8 cellular contexts compared by ENCODE assay signal in the genomic region with DNA sequence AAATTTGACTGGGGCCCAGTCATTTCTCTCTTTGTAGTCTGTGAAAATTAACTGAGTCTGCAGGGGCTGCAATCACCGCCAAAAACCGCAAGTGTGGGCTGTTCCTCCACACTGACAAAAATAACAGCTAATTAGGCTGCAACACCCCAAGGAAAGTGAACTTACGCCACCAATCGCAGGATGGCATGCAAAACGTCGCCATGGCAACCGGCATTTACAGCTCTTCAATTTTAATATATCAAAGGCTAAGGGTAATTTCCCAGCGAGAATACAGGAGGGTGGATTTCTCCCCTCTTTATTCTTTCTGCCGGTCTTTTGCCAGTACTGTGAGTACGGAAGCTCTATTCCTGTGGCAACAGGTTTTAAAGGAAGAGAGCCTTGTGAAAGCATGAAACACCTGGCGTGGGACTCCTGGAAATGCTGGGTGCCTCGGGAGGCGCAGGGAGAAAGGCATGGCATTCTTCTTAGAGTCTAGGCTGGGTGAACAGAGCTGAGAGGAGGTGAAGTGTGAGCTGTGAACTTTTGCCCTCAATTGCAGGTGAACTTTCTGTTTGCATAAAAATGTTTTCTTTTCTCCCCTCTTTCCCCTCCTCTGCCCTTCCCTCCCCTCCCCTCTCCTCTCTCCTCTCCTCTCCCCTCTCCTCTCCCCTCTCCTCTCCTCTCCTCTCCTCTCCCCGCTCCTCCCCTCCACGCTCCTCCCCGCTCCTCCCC.
DNase-seq lines count a peak whose midpoint lies in the region; ATAC-seq and TF ChIP-seq lines count a peak whose summit lies in the region.

No MANE protein-coding gene starts in this region.

- no peaks in the 10 kb centered on the region for H3K9me3 Mint-ChIP-seq in mesothelial cell of epicardium
- H3K9me3 Mint-ChIP-seq in stimulated activated effector memory CD8-positive, alpha-beta T cell treated with anti-CD3 and anti-CD28 coated beads, Interleukin-12 subunit alpha, Interleukin-12 subunit beta, amount 100 ng/mL, for 72 hours, result no peaks in the 10 kb centered on the region

- ATAC-seq in GM19467 (IDR thresholded peaks at IDR 0.05; ENCODE audit: unreplicated experiment) (peak; percentile 76), HG03565 (IDR thresholded peaks at IDR 0.05; ENCODE audit: unreplicated experiment) (peak; percentile 60), RWPE2 (ENCODE audit: low read depth) (peak; percentile 65)
- ATAC-seq in stimulated activated effector memory CD8-positive, alpha-beta T cell treated with anti-CD3 and anti-CD28 coated beads, Interleukin-12 subunit alpha, Interleukin-12 subunit beta, amount 100 ng/mL, for 72 hours, result peak; percentile 93

- H3K4me3 Mint-ChIP-seq in mesothelial cell of epicardium, result no peak overlapping the region
- H3K4me3 Mint-ChIP-seq in stimulated activated effector memory CD8-positive, alpha-beta T cell treated with anti-CD3 and anti-CD28 coated beads, Interleukin-12 subunit alpha, Interleukin-12 subunit beta, amount 100 ng/mL, for 72 hours, result peak overlapping the region; percentile 74

- peak overlapping the region; percentile 21 for H3K27ac Mint-ChIP-seq in mesothelial cell of epicardium
- H3K27ac Mint-ChIP-seq in stimulated activated effector memory CD8-positive, alpha-beta T cell treated with anti-CD3 and anti-CD28 coated beads, Interleukin-12 subunit alpha, Interleukin-12 subunit beta, amount 100 ng/mL, for 72 hours, result peak overlapping the region; percentile 84

- no peaks in the 10 kb centered on the region for H3K36me3 ChIP-seq in RWPE2 (ENCODE audit: low read depth)

- TF ChIP-seq CTCF in RWPE2 (IDR thresholded peaks at IDR 0.05; ENCODE audit: poor library complexity, severe bottlenecking), result no peak
- TF ChIP-seq CTCF in mesothelial cell of epicardium (IDR thresholded peaks at IDR 0.05; ENCODE audit: unreplicated experiment), result no peak

- no peaks in the 10 kb centered on the region for H3K36me3 Mint-ChIP-seq in mesothelial cell of epicardium
- H3K36me3 Mint-ChIP-seq in stimulated activated effector memory CD8-positive, alpha-beta T cell treated with anti-CD3 and anti-CD28 coated beads, Interleukin-12 subunit alpha, Interleukin-12 subunit beta, amount 100 ng/mL, for 72 hours, result peaks cover 5% of the 10 kb centered on the region

- H3K9me3 ChIP-seq in RWPE2 (ENCODE audit: severe bottlenecking), result no peaks in the 10 kb centered on the region

- no peak overlapping the region for H3K4me3 ChIP-seq in RWPE2 (ENCODE audit: severe bottlenecking)

- peaks cover 11% of the 10 kb centered on the region for H3K27me3 ChIP-seq in RWPE2 (ENCODE audit: insufficient read depth, poor library complexity, severe bottlenecking)

- DNase-seq in CD1c-positive myeloid dendritic cell (ENCODE audit: extremely low spot score), result peak; percentile 88
- DNase-seq in RWPE2 (ENCODE audit: low spot score), result no peak
- peak; percentile 40 to 54 (median 50) for DNase-seq in activated naive CD4-positive, alpha-beta T cell (lab: John Stamatoyannopoulos, UW)
- no peak for DNase-seq in mesothelial cell of epicardium (ENCODE audit: low spot score in 2 of 2, unreplicated experiment in 2 of 2)
- peak; percentile 38 to 76 for DNase-seq in stimulated activated effector memory CD8-positive, alpha-beta T cell treated with anti-CD3 and anti-CD28 coated beads, Interleukin-12 subunit alpha, Interleukin-12 subunit beta, amount 100 ng/mL, for 72 hours (ENCODE audit: low spot score in 2 of 2)
- no peak for DNase-seq in COLO829 (ENCODE audit: low spot score)

- H3K4me1 Mint-ChIP-seq in mesothelial cell of epicardium, result peaks cover 5% of the 10 kb centered on the region
- H3K4me1 Mint-ChIP-seq in stimulated activated effector memory CD8-positive, alpha-beta T cell treated with anti-CD3 and anti-CD28 coated beads, Interleukin-12 subunit alpha, Interleukin-12 subunit beta, amount 100 ng/mL, for 72 hours, result peaks cover 19% of the 10 kb centered on the region

- H3K4me1 ChIP-seq in RWPE2 (ENCODE audit: insufficient read depth, poor library complexity, severe bottlenecking), result peaks cover 2% of the 10 kb centered on the region

- no peak overlapping the region for H3K27ac ChIP-seq in RWPE2 (ENCODE audit: poor library complexity, severe bottlenecking)

- peaks cover 4% of the 10 kb centered on the region for H3K27me3 Mint-ChIP-seq in mesothelial cell of epicardium (ENCODE audit: low read depth)

Comparison
In these comparisons a context has a peak if more than half of its experiments do, and no peak if none do; other contexts are left out.
1. DNase-seq: peak in CD1c-positive myeloid dendritic cell (single experiment), activated naive CD4-positive, alpha-beta T cell (4 of 4) and stimulated activated effector memory CD8-positive, alpha-beta T cell treated with anti-CD3 and anti-CD28 coated beads, Interleukin-12 subunit alpha, Interleukin-12 subunit beta, amount 100 ng/mL, for 72 hours (2 of 2); none in RWPE2 (single experiment), mesothelial cell of epicardium (0 of 2) and COLO829 (single experiment).
2. Peak in every context shown above with its lines, with median percentiles within 50 percentile points of each other: ATAC-seq.